ENCODE assay signal across 17 cellular contexts in genomic region chr3:142356818-142357217, GRCh38.
DNase-seq lines count a peak whose midpoint lies in the region; ATAC-seq and TF ChIP-seq lines count a peak whose summit lies in the region.
"Had no signal": no experiment of that assay in that cellular context is flagged by ENCODE, and none has a peak within 500 bp of the region (broad histone marks: within the 10 kb centered on the region; RNA-seq: fewer than 3 reads in every experiment).

No MANE protein-coding gene starts in this region.

- ATAC-seq in GM19043 (IDR thresholded peaks at IDR 0.05; ENCODE audit: low read depth, unreplicated experiment) (peak; percentile 63), GM21723 (IDR thresholded peaks at IDR 0.05; ENCODE audit: unreplicated experiment) (peak; percentile 50), HG03354 (IDR thresholded peaks at IDR 0.05; ENCODE audit: poor library complexity, severe bottlenecking, unreplicated experiment) (peak; percentile 69), SK-N-SH treated with all-trans-retinoic acid at 6 μM for 48 hours (no peak)
- no peak for ATAC-seq in naive thymus-derived CD8-positive, alpha-beta T cell
- no peak for ATAC-seq in activated CD8-positive, alpha-beta memory T cell treated with anti-CD3 and anti-CD28 coated beads, Interleukin-2, amount 10 ng/mL, durations not matched to agents 7 days and 5 days
- ATAC-seq: activated CD4-positive, alpha-beta T cell treated with anti-CD3 and anti-CD28 coated beads for 36 hours had no signal

- H3K4me1 Mint-ChIP-seq in naive thymus-derived CD8-positive, alpha-beta T cell = peaks cover 0 to 4% (median 0%) of the 10 kb centered on the region in 4 donors
- H3K4me1 Mint-ChIP-seq in activated CD8-positive, alpha-beta memory T cell treated with anti-CD3 and anti-CD28 coated beads, Interleukin-2, amount 10 ng/mL, durations not matched to agents 7 days and 5 days = no peaks in the 10 kb centered on the region
- H3K4me1 Mint-ChIP-seq: activated CD4-positive, alpha-beta T cell treated with anti-CD3 and anti-CD28 coated beads for 36 hours had no signal

- H3K4me3 Mint-ChIP-seq in naive thymus-derived CD8-positive, alpha-beta T cell = no peak overlapping the region
- no peak overlapping the region for H3K4me3 Mint-ChIP-seq in activated CD8-positive, alpha-beta memory T cell treated with anti-CD3 and anti-CD28 coated beads, Interleukin-2, amount 10 ng/mL, durations not matched to agents 7 days and 5 days
- H3K4me3 Mint-ChIP-seq: activated CD4-positive, alpha-beta T cell treated with anti-CD3 and anti-CD28 coated beads for 36 hours had no signal

- peak overlapping the region in 1 of 10 donors; percentile 5 for H3K27ac Mint-ChIP-seq in naive thymus-derived CD8-positive, alpha-beta T cell
- H3K27ac Mint-ChIP-seq in activated CD8-positive, alpha-beta memory T cell treated with anti-CD3 and anti-CD28 coated beads, Interleukin-2, amount 10 ng/mL, durations not matched to agents 7 days and 5 days = no peak overlapping the region
- H3K27ac Mint-ChIP-seq: activated CD4-positive, alpha-beta T cell treated with anti-CD3 and anti-CD28 coated beads for 36 hours had no signal

- POLR2A ChIA-PET in naive thymus-derived CD8-positive, alpha-beta T cell (lab: Charles Lee) = no interaction called here

- peaks cover 23 to 81% (median 58%) of the 10 kb centered on the region in 3 donors for H3K36me3 Mint-ChIP-seq in naive thymus-derived CD8-positive, alpha-beta T cell
- H3K36me3 Mint-ChIP-seq in activated CD8-positive, alpha-beta memory T cell treated with anti-CD3 and anti-CD28 coated beads, Interleukin-2, amount 10 ng/mL, durations not matched to agents 7 days and 5 days = peaks cover 63% of the 10 kb centered on the region

- H3K27me3 Mint-ChIP-seq in naive thymus-derived CD8-positive, alpha-beta T cell = no peaks in the 10 kb centered on the region
- H3K27me3 Mint-ChIP-seq in activated CD8-positive, alpha-beta memory T cell treated with anti-CD3 and anti-CD28 coated beads, Interleukin-2, amount 10 ng/mL, durations not matched to agents 7 days and 5 days = no peaks in the 10 kb centered on the region
- H3K27me3 Mint-ChIP-seq: activated CD4-positive, alpha-beta T cell treated with anti-CD3 and anti-CD28 coated beads for 36 hours had no signal

- no peak for DNase-seq in naive thymus-derived CD8-positive, alpha-beta T cell
- DNase-seq in activated CD8-positive, alpha-beta memory T cell treated with anti-CD3 and anti-CD28 coated beads, Interleukin-2, amount 10 ng/mL, durations not matched to agents 7 days and 5 days = no peak
- DNase-seq in NCI-H446 treated with DMSO at 0.1 percent for 48 hours (lab: John Stamatoyannopoulos, UW) = no peak
- DNase-seq: activated CD4-positive, alpha-beta T cell treated with anti-CD3 and anti-CD28 coated beads for 36 hours; activated naive CD4-positive, alpha-beta T cell treated with anti-CD3 and anti-CD28 coated beads, Interleukin-2, amount 50 U/mL, for 16 hours; C1 segment of cervical spinal cord; DMS153; GM23248; left ventricle myocardium inferior; MV-4-11; NCI-H2029 treated with DMSO at 0.1 percent for 48 hours; NCI-H524 treated with DMSO at 0.1 percent for 48 hours; SJCRH30 had no signal

- H3K9me3 Mint-ChIP-seq in naive thymus-derived CD8-positive, alpha-beta T cell = no peaks in the 10 kb centered on the region
- no peaks in the 10 kb centered on the region for H3K9me3 Mint-ChIP-seq in activated CD8-positive, alpha-beta memory T cell treated with anti-CD3 and anti-CD28 coated beads, Interleukin-2, amount 10 ng/mL, durations not matched to agents 7 days and 5 days (ENCODE audit: low read depth)

- CTCF ChIA-PET in activated CD8-positive, alpha-beta memory T cell treated with anti-CD3 and anti-CD28 coated beads, Interleukin-2, amount 10 ng/mL, durations not matched to agents 7 days and 5 days (lab: Charles Lee) = interaction anchor here (1.2 kb wide), 1 partner anchor 14 kb away, joined by 3 read pairs; no protein-coding TSS in a partner anchor

TF ChIP-seq in SK-N-SH treated with all-trans-retinoic acid at 6 μM for 48 hours, 23 proteins besides CTCF, POLR2A, EP300 and RAD21:
- TF ChIP-seq ZNF8 (CRISPR knock-in tag; IDR thresholded peaks at IDR 0.05) (no peak), CSDC2 (CRISPR knock-in tag; IDR thresholded peaks at IDR 0.05) (no peak), CSRNP3 (CRISPR knock-in tag; IDR thresholded peaks at IDR 0.05) (no peak), PPARA (CRISPR knock-in tag; IDR thresholded peaks at IDR 0.05; ENCODE audit: borderline replicate concordance) (no peak)

Comparison
In these comparisons a context has a peak if more than half of its experiments do, and no peak if none do; other contexts are left out.
1. ATAC-seq: peak in GM19043 (single experiment), GM21723 (single experiment) and HG03354 (single experiment); none in naive thymus-derived CD8-positive, alpha-beta T cell (0 of 2), activated CD8-positive, alpha-beta memory T cell treated with anti-CD3 and anti-CD28 coated beads, Interleukin-2, amount 10 ng/mL, durations not matched to agents 7 days and 5 days (single experiment) and SK-N-SH treated with all-trans-retinoic acid at 6 μM for 48 hours (single experiment).